ENCODE assay signal across 24 cellular contexts in genomic region chr4:98394134-98394533, GRCh38.
A peak's percentile ranks its signal among the peaks of the same experiment; 100 is the strongest.
DNase-seq lines count a peak whose midpoint lies in the region; ATAC-seq, FAIRE-seq and TF ChIP-seq lines count a peak whose summit lies in the region.
"Had no signal": no experiment of that assay in that cellular context is flagged by ENCODE, and none has a peak within 500 bp of the region (broad histone marks: within the 10 kb centered on the region; RNA-seq: fewer than 3 reads in every experiment).

No MANE protein-coding gene starts in this region.

- no peaks in the 10 kb centered on the region for H4K20me1 ChIP-seq in mammary epithelial cell (ENCODE audit: insufficient read depth, low read length)

- H3K4me1 ChIP-seq in mammary epithelial cell (ENCODE audit: insufficient read depth, low read length): no peaks in the 10 kb centered on the region
- H3K4me1 ChIP-seq in breast epithelium: no peaks in the 10 kb centered on the region
- H3K4me1 ChIP-seq: Peyer's patch, SJSA1 had no signal

- peaks cover 4% of the 10 kb centered on the region for H3K4me1 Mint-ChIP-seq in activated T-helper 17 cell treated with anti-CD3 and anti-CD28 coated beads, Interleukin-2, amount 50 U/mL, for 72 hours
- H3K4me1 Mint-ChIP-seq in progenitor cell of endocrine pancreas (ENCODE audit: low read depth): no peaks in the 10 kb centered on the region
- H3K4me1 Mint-ChIP-seq in stimulated activated memory B cell treated with anti-CD40 and anti-IgM and Interleukin-4, amounts not matched to agents 10 μg/mL and 1 μg/mL and 100 μg/mL, for 72 hours: peaks cover 7% of the 10 kb centered on the region

- no peak overlapping the region for H3K4me3 Mint-ChIP-seq in activated T-helper 17 cell treated with anti-CD3 and anti-CD28 coated beads, Interleukin-2, amount 50 U/mL, for 72 hours
- no peak overlapping the region for H3K4me3 Mint-ChIP-seq in progenitor cell of endocrine pancreas (ENCODE audit: low read depth)
- H3K4me3 Mint-ChIP-seq in stimulated activated memory B cell treated with anti-CD40 and anti-IgM and Interleukin-4, amounts not matched to agents 10 μg/mL and 1 μg/mL and 100 μg/mL, for 72 hours: no peak overlapping the region
- H3K4me3 Mint-ChIP-seq: CD8-positive, alpha-beta T cell had no signal

- no peak for FAIRE-seq in bronchial epithelial cell (lab: Jason Lieb, UNC)
- FAIRE-seq: GM19239, HTR-8/SVneo had no signal

- H3K9me3 ChIP-seq in mammary epithelial cell (replicated peaks; ENCODE audit: insufficient read depth, low read length) (no peaks in the 10 kb centered on the region), breast epithelium (peaks cover 0 to 2% of the 10 kb centered on the region in 2 donors)
- H3K9me3 ChIP-seq: MG63, Peyer's patch, SJSA1 had no signal

- H3K27ac ChIP-seq in mammary epithelial cell (ENCODE audit: insufficient read depth, low read depth, low read length) (no peak overlapping the region), breast epithelium (no peak overlapping the region)
- H3K27ac ChIP-seq: Peyer's patch, SJSA1 had no signal

- H3K27ac Mint-ChIP-seq in activated T-helper 17 cell treated with anti-CD3 and anti-CD28 coated beads, Interleukin-2, amount 50 U/mL, for 72 hours: no peak overlapping the region
- no peak overlapping the region for H3K27ac Mint-ChIP-seq in progenitor cell of endocrine pancreas
- no peak overlapping the region for H3K27ac Mint-ChIP-seq in stimulated activated memory B cell treated with anti-CD40 and anti-IgM and Interleukin-4, amounts not matched to agents 10 μg/mL and 1 μg/mL and 100 μg/mL, for 72 hours
- H3K27ac Mint-ChIP-seq: CD8-positive, alpha-beta T cell had no signal

- in situ Hi-C loops in mammary epithelial cell (cut with MboI; ENCODE audit: low sequenced_read_pairs in 2 of 2): no loop called here

- H3K4me2 ChIP-seq in mammary epithelial cell (ENCODE audit: insufficient read depth, low read depth, low read length): no peak overlapping the region

- H3K27me3 ChIP-seq in mammary epithelial cell (ENCODE audit: insufficient read depth, low read length) (no peaks in the 10 kb centered on the region), breast epithelium (no peaks in the 10 kb centered on the region), bronchial epithelial cell (ENCODE audit: control insufficient read depth, insufficient read depth, low read length) (no peaks in the 10 kb centered on the region)
- H3K27me3 ChIP-seq: MG63, Peyer's patch, SJSA1 had no signal

- no TSS peak for BruUV-seq in mammary epithelial cell (replicated peaks; lab: Mats Ljungman, UMichigan)

- H3K36me3 ChIP-seq in mammary epithelial cell (ENCODE audit: insufficient read depth, low read length) (peaks cover 8% of the 10 kb centered on the region), breast epithelium (no peaks in the 10 kb centered on the region), bronchial epithelial cell (ENCODE audit: control insufficient read depth, insufficient read depth, low read length) (no peaks in the 10 kb centered on the region)
- H3K36me3 ChIP-seq: MG63 had no signal

- H3K36me3 Mint-ChIP-seq in activated T-helper 17 cell treated with anti-CD3 and anti-CD28 coated beads, Interleukin-2, amount 50 U/mL, for 72 hours (ENCODE audit: low read depth): peaks cover 59% of the 10 kb centered on the region
- peaks cover 4% of the 10 kb centered on the region for H3K36me3 Mint-ChIP-seq in progenitor cell of endocrine pancreas (ENCODE audit: insufficient read depth)
- peaks cover 60% of the 10 kb centered on the region for H3K36me3 Mint-ChIP-seq in stimulated activated memory B cell treated with anti-CD40 and anti-IgM and Interleukin-4, amounts not matched to agents 10 μg/mL and 1 μg/mL and 100 μg/mL, for 72 hours

- no peaks in the 10 kb centered on the region for H3K27me3 Mint-ChIP-seq in activated T-helper 17 cell treated with anti-CD3 and anti-CD28 coated beads, Interleukin-2, amount 50 U/mL, for 72 hours
- H3K27me3 Mint-ChIP-seq in progenitor cell of endocrine pancreas: no peaks in the 10 kb centered on the region
- H3K27me3 Mint-ChIP-seq in stimulated activated memory B cell treated with anti-CD40 and anti-IgM and Interleukin-4, amounts not matched to agents 10 μg/mL and 1 μg/mL and 100 μg/mL, for 72 hours: no peaks in the 10 kb centered on the region

- CTCF ChIA-PET in mammary epithelial cell (lab: Charles Lee; ENCODE audit: low non-redundant PET): no interaction called here

- H3K4me3 ChIP-seq in mammary epithelial cell (replicated peaks in 1 of 3; ENCODE audit: insufficient read depth in 1 of 3, low read depth in 2 of 3, low read length in 3 of 3) (no peak overlapping the region), breast epithelium (no peak overlapping the region), bronchial epithelial cell (ENCODE audit: low read depth, low read length) (no peak overlapping the region)
- H3K4me3 ChIP-seq: MG63, Peyer's patch, SJSA1 had no signal

- DNase-seq in mammary epithelial cell (peak; percentile 4), breast epithelium (ENCODE audit: low spot score in 2 of 2) (no peak), bronchial epithelial cell (ENCODE audit: low read depth) (peak; percentile 20), progenitor cell of endocrine pancreas (ENCODE audit: low spot score, unreplicated experiment) (no peak)
- DNase-seq: 8988T; AML-193; C1 segment of cervical spinal cord; Calu3; CD8-positive, alpha-beta T cell; DMS153; MG63; NCI-H1417; NCI-H1694 treated with DMSO at 0.1 percent for 48 hours; NCI-H2081 treated with DMSO at 0.1 percent for 48 hours; NCI-H2171 treated with DMSO at 0.1 percent for 48 hours; NCI-H446; NCI-H526; Peyer's patch had no signal

- no peak overlapping the region for H3K9ac ChIP-seq in mammary epithelial cell (ENCODE audit: insufficient read depth, low read length)

- dilution Hi-C loops in mammary epithelial cell (cut with HindIII; ENCODE audit: low sequenced_read_pairs): no loop called here

- no peaks in the 10 kb centered on the region for H3K79me2 ChIP-seq in mammary epithelial cell (ENCODE audit: insufficient read depth, low read length)

- peaks cover 10% of the 10 kb centered on the region for H3K9me3 Mint-ChIP-seq in activated T-helper 17 cell treated with anti-CD3 and anti-CD28 coated beads, Interleukin-2, amount 50 U/mL, for 72 hours
- H3K9me3 Mint-ChIP-seq in progenitor cell of endocrine pancreas (ENCODE audit: low read depth): peaks cover 3% of the 10 kb centered on the region
- peaks cover 13% of the 10 kb centered on the region for H3K9me3 Mint-ChIP-seq in stimulated activated memory B cell treated with anti-CD40 and anti-IgM and Interleukin-4, amounts not matched to agents 10 μg/mL and 1 μg/mL and 100 μg/mL, for 72 hours

- intact Hi-C loops in mammary epithelial cell (cut with micrococcal nuclease) (no loop called here), breast epithelium (cut with DNase I; ENCODE audit: low total_unique reads) (no loop called here)

- TF ChIP-seq CTCF in mammary epithelial cell (conservative IDR thresholded peaks at IDR 0.05 in 1 of 2, IDR thresholded peaks at IDR 0.05 in 1 of 2; ENCODE audit: extremely low read depth in 1 of 2, insufficient read depth in 1 of 2, low read depth in 1 of 2, low read length in 2 of 2) (no peak), breast epithelium (IDR thresholded peaks at IDR 0.05) (no peak), bronchial epithelial cell (IDR thresholded peaks at IDR 0.05; ENCODE audit: insufficient read depth, low read length, severe bottlenecking) (no peak), progenitor cell of endocrine pancreas (IDR thresholded peaks at IDR 0.05; ENCODE audit: unreplicated experiment) (no peak)

- WGBS in mammary epithelial cell (ENCODE audit: low coverage, missing lambda C conversion rate): 94% methylated on average over 1 of the region's 1 CpG

- no peak overlapping the region for H2AFZ ChIP-seq in mammary epithelial cell (ENCODE audit: low read depth, low read length)

- ATAC-seq in activated T-helper 17 cell treated with anti-CD3 and anti-CD28 coated beads, Interleukin-2, amount 50 U/mL, for 72 hours (replicated peaks): peak; percentile 29
- no peak for ATAC-seq in GM19397 (IDR thresholded peaks at IDR 0.05; ENCODE audit: unreplicated experiment)
- no peak for ATAC-seq in stimulated activated memory B cell treated with anti-CD40 and anti-IgM and Interleukin-4, amounts not matched to agents 10 μg/mL and 1 μg/mL and 100 μg/mL, for 72 hours
- ATAC-seq: CD8-positive, alpha-beta T cell had no signal

- no peak for TF ChIP-seq POLR2A in breast epithelium (IDR thresholded peaks at IDR 0.05)

Comparison
In these comparisons a context has a peak if more than half of its experiments do, and no peak if none do; other contexts are left out.
1. DNase-seq: peak in mammary epithelial cell (single experiment) and bronchial epithelial cell (single experiment); none in breast epithelium (0 of 2) and progenitor cell of endocrine pancreas (single experiment).